Comparison of ENCODE assay signal across 19 cellular contexts in the genomic region with DNA sequence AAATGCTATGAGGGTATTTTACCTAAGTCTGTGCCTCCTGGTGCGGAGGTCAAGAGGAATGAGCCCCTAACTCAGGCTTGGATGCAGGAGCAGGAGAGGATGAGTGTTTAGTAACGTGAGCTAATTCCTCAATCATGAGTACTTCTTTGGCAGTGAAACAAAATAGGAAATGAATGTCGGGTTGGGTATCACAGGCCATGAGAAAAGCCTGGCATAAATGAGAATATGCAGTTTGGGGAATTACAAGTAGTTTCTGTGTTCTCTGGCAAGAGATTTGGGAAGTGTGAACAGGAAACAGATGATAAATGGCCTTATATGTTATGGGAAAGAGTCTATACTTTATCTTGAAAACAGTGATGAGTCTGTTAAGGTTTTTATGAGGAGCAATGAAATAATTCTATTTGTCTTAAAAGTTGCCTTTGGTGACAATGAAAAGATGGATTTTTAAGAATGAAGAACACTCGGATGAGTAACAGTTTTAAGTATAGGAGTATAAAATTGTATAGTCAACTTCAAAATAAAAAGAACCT. TPM values are rescaled to one million over a fixed set of nuclear protein-coding genes. Genes with fewer than 3 reads are reported as not detected.
DNase-seq lines count a peak whose midpoint lies in the region; TF ChIP-seq lines count a peak whose summit lies in the region.
"Had no signal": no experiment of that assay in that cellular context is flagged by ENCODE, and none has a peak within 500 bp of the region (broad histone marks: within the 10 kb centered on the region; RNA-seq: fewer than 3 reads in every experiment).

No MANE protein-coding gene starts in this region.

- CTCF ChIA-PET in mammary epithelial cell (lab: Charles Lee; ENCODE audit: low non-redundant PET) = no interaction called here

- WGBS in mammary epithelial cell (ENCODE audit: low coverage, missing lambda C conversion rate) = 78% methylated on average over 4 of the region's 4 CpGs

- no peaks in the 10 kb centered on the region for H3K27me3 ChIP-seq in mammary epithelial cell (ENCODE audit: insufficient read depth, low read length)
- no peaks in the 10 kb centered on the region for H3K27me3 ChIP-seq in effector memory CD4-positive, alpha-beta T cell (replicated peaks; ENCODE audit: control insufficient read depth, insufficient read depth, low read length, poor library complexity, severe bottlenecking)
- H3K27me3 ChIP-seq: esophagus squamous epithelium, MG63, ovary, upper lobe of left lung had no signal

- H3K36me3 ChIP-seq in mammary epithelial cell (ENCODE audit: insufficient read depth, low read length) = no peaks in the 10 kb centered on the region
- H3K36me3 ChIP-seq in effector memory CD4-positive, alpha-beta T cell (ENCODE audit: control insufficient read depth, insufficient read depth, low read length) = no peaks in the 10 kb centered on the region
- H3K36me3 ChIP-seq: esophagus squamous epithelium, MG63, ovary, upper lobe of left lung had no signal

- DNase-seq in AG08395 (ENCODE audit: low spot score) = peak; percentile 50
- DNase-seq in HS-5 (ENCODE audit: low read depth) = peak; percentile 49
- DNase-seq in astrocyte of the spinal cord (ENCODE audit: low read depth, low spot score) = peak; percentile 51
- DNase-seq in glomerular endothelial cell (ENCODE audit: extremely low read depth, low read depth, low spot score) = peak; percentile 69
- DNase-seq in NCI-H345 (lab: John Stamatoyannopoulos, UW) = no peak
- DNase-seq in mammary epithelial cell = no peak
- no peak for DNase-seq in NCI-H1436 treated with DMSO at 0.1 percent for 48 hours (lab: John Stamatoyannopoulos, UW)
- no peak for DNase-seq in effector memory CD4-positive, alpha-beta T cell
- DNase-seq: amygdala; Calu3; esophagus squamous epithelium; left colon; MG63; NCI-H2081 treated with DMSO at 0.1 percent for 48 hours; NCI-H774; ovary; RPMI8226; stimulated activated naive CD4-positive, alpha-beta T cell; upper lobe of left lung had no signal

- in situ Hi-C loops in astrocyte of the spinal cord (cut with HindIII; ENCODE audit: low sequenced_read_pairs) = no loop called here
- in situ Hi-C loops in mammary epithelial cell (cut with MboI; ENCODE audit: low sequenced_read_pairs in 2 of 2) = no loop called here

- no peaks in the 10 kb centered on the region for H4K20me1 ChIP-seq in mammary epithelial cell (ENCODE audit: insufficient read depth, low read length)

- dilution Hi-C loops in mammary epithelial cell (cut with HindIII; ENCODE audit: low sequenced_read_pairs) = no loop called here

- H3K4me2 ChIP-seq in mammary epithelial cell (ENCODE audit: insufficient read depth, low read depth, low read length) = no peak overlapping the region

- no peak for TF ChIP-seq CTCF in astrocyte of the spinal cord (IDR thresholded peaks at IDR 0.05; ENCODE audit: low read depth, low read length)
- TF ChIP-seq CTCF in mammary epithelial cell (conservative IDR thresholded peaks at IDR 0.05 in 1 of 2, IDR thresholded peaks at IDR 0.05 in 1 of 2; ENCODE audit: extremely low read depth in 1 of 2, insufficient read depth in 1 of 2, low read depth in 1 of 2, low read length in 2 of 2) = no peak

- no peak overlapping the region for H3K9ac ChIP-seq in mammary epithelial cell (ENCODE audit: insufficient read depth, low read length)

- H3K4me3 ChIP-seq in astrocyte of the spinal cord (ENCODE audit: low read depth, low read length) = no peak overlapping the region
- no peak overlapping the region for H3K4me3 ChIP-seq in mammary epithelial cell (replicated peaks in 1 of 3; ENCODE audit: insufficient read depth in 1 of 3, low read depth in 2 of 3, low read length in 3 of 3)
- no peak overlapping the region for H3K4me3 ChIP-seq in effector memory CD4-positive, alpha-beta T cell (ENCODE audit: insufficient read depth, low read depth, low read length, poor library complexity, severe bottlenecking)
- H3K4me3 ChIP-seq: esophagus squamous epithelium, MG63, ovary, upper lobe of left lung had no signal

- intact Hi-C loops in mammary epithelial cell (cut with micrococcal nuclease) = no loop called here

- H3K27ac ChIP-seq in mammary epithelial cell (ENCODE audit: insufficient read depth, low read depth, low read length) = no peak overlapping the region
- H3K27ac ChIP-seq in effector memory CD4-positive, alpha-beta T cell (ENCODE audit: insufficient read depth, low read length, poor library complexity, severe bottlenecking) = no peak overlapping the region
- H3K27ac ChIP-seq: esophagus squamous epithelium, ovary, upper lobe of left lung had no signal

- no peaks in the 10 kb centered on the region for H3K79me2 ChIP-seq in mammary epithelial cell (ENCODE audit: insufficient read depth, low read length)

- no peak overlapping the region for H2AFZ ChIP-seq in mammary epithelial cell (ENCODE audit: low read depth, low read length)

- H3K4me1 ChIP-seq in mammary epithelial cell (ENCODE audit: insufficient read depth, low read length) = no peaks in the 10 kb centered on the region
- H3K4me1 ChIP-seq in effector memory CD4-positive, alpha-beta T cell (ENCODE audit: control insufficient read depth, insufficient read depth, low read length, poor library complexity, severe bottlenecking) = no peaks in the 10 kb centered on the region
- H3K4me1 ChIP-seq: esophagus squamous epithelium had no signal

- H3K9me3 ChIP-seq in mammary epithelial cell (replicated peaks; ENCODE audit: insufficient read depth, low read length) = no peaks in the 10 kb centered on the region
- no peaks in the 10 kb centered on the region for H3K9me3 ChIP-seq in effector memory CD4-positive, alpha-beta T cell (ENCODE audit: control insufficient read depth, low read length)
- H3K9me3 ChIP-seq: esophagus squamous epithelium, MG63, ovary, upper lobe of left lung had no signal

- no TSS peak for BruUV-seq in mammary epithelial cell (replicated peaks; lab: Mats Ljungman, UMichigan)

RNA-seq across cellular contexts. Expression of a gene that starts 59.0 kb away (rescaled TPM):
- 36.7 and 41.2 TPM in 2 replicates for total RNA-seq in glomerular endothelial cell
- 10 to 100 TPM; 28.8 to 37.5 TPM for total RNA-seq in mammary epithelial cell
- 14.5 TPM for polyA plus RNA-seq in mammary epithelial cell
- 15.7 TPM for polyA minus RNA-seq in mammary epithelial cell

Comparison
In these comparisons a context has a peak if more than half of its experiments do, and no peak if none do; other contexts are left out.
1. DNase-seq: peak in AG08395 (single experiment), HS-5 (single experiment), astrocyte of the spinal cord (single experiment) and glomerular endothelial cell (single experiment); none in NCI-H345 (single experiment), mammary epithelial cell (single experiment), NCI-H1436 treated with DMSO at 0.1 percent for 48 hours (single experiment) and effector memory CD4-positive, alpha-beta T cell (0 of 3).